Comparison of ENCODE assay signal across 17 cellular contexts in genomic region chr3:52031896-52032295, GRCh38. TPM values are rescaled to one million over a fixed set of nuclear protein-coding genes. Genes with fewer than 3 reads are reported as not detected.
DNase-seq lines count a peak whose midpoint lies in the region; ATAC-seq and TF ChIP-seq lines count a peak whose summit lies in the region.
"Had no signal": no experiment of that assay in that cellular context is flagged by ENCODE, and none has a peak within 500 bp of the region (broad histone marks: within the 10 kb centered on the region; RNA-seq: fewer than 3 reads in every experiment).

No MANE protein-coding gene starts in this region.

- H3K36me3 ChIP-seq in endodermal cell (ENCODE audit: control insufficient read depth, insufficient read depth, low read length): no peaks in the 10 kb centered on the region

- no peak overlapping the region for H3K9ac ChIP-seq in endodermal cell (ENCODE audit: extremely low read depth, low read length, poor library complexity, severe bottlenecking)

- H3K36me3 Mint-ChIP-seq in endodermal cell (ENCODE audit: low read depth): no peaks in the 10 kb centered on the region
- H3K36me3 Mint-ChIP-seq: CD4-positive, alpha-beta memory T cell had no signal

- no peaks in the 10 kb centered on the region for H3K9me3 ChIP-seq in endodermal cell (ENCODE audit: control insufficient read depth, low read length)

- H3K4me1 ChIP-seq in endodermal cell (ENCODE audit: control insufficient read depth, insufficient read depth, low read length): no peaks in the 10 kb centered on the region

- no peak overlapping the region for H3K4me3 ChIP-seq in endodermal cell (ENCODE audit: low read length)

- H3K27ac Mint-ChIP-seq in stimulated activated naive CD8-positive, alpha-beta T cell treated with anti-CD3 and anti-CD28 coated beads, Interleukin-15, amount 100 ng/mL, for 72 hours: peak overlapping the region in 1 of 2 donors; percentile 55
- H3K27ac Mint-ChIP-seq in endodermal cell: no peak overlapping the region
- H3K27ac Mint-ChIP-seq: B cell, HFFc6 had no signal

- peak overlapping the region; percentile 83 for H3K27ac ChIP-seq in angular gyrus (ENCODE audit: low read depth, low read length)
- no peak overlapping the region for H3K27ac ChIP-seq in endodermal cell (ENCODE audit: low read depth, low read length)
- H3K27ac ChIP-seq: HL-60 had no signal

- no peak overlapping the region for H3K4me3 Mint-ChIP-seq in stimulated activated naive CD8-positive, alpha-beta T cell treated with anti-CD3 and anti-CD28 coated beads, Interleukin-15, amount 100 ng/mL, for 72 hours
- no peak overlapping the region for H3K4me3 Mint-ChIP-seq in endodermal cell
- H3K4me3 Mint-ChIP-seq: B cell; CD4-positive, alpha-beta memory T cell; HFFc6 had no signal

- H3K4me1 Mint-ChIP-seq in stimulated activated naive CD8-positive, alpha-beta T cell treated with anti-CD3 and anti-CD28 coated beads, Interleukin-15, amount 100 ng/mL, for 72 hours: no peaks in the 10 kb centered on the region
- no peaks in the 10 kb centered on the region for H3K4me1 Mint-ChIP-seq in endodermal cell
- H3K4me1 Mint-ChIP-seq: CD4-positive, alpha-beta memory T cell had no signal

- 82 to 91% methylated on average over 6 to 10 of the region's 10 CpGs for WGBS in endodermal cell (ENCODE audit: insufficient coverage in 1 of 2, insufficient read length in 1 of 2), 2 experiments

- no peaks in the 10 kb centered on the region for H3K9me3 Mint-ChIP-seq in stimulated activated naive CD8-positive, alpha-beta T cell treated with anti-CD3 and anti-CD28 coated beads, Interleukin-15, amount 100 ng/mL, for 72 hours
- H3K9me3 Mint-ChIP-seq in endodermal cell: no peaks in the 10 kb centered on the region
- H3K9me3 Mint-ChIP-seq: CD4-positive, alpha-beta memory T cell had no signal

- no peaks in the 10 kb centered on the region for H3K27me3 Mint-ChIP-seq in stimulated activated naive CD8-positive, alpha-beta T cell treated with anti-CD3 and anti-CD28 coated beads, Interleukin-15, amount 100 ng/mL, for 72 hours
- H3K27me3 Mint-ChIP-seq in endodermal cell (ENCODE audit: insufficient read depth): no peaks in the 10 kb centered on the region
- H3K27me3 Mint-ChIP-seq: B cell; CD4-positive, alpha-beta memory T cell had no signal

- no peaks in the 10 kb centered on the region for H3K27me3 ChIP-seq in endodermal cell (ENCODE audit: control insufficient read depth, insufficient read depth, low read length, poor library complexity, severe bottlenecking)

- DNase-seq in stimulated activated naive CD8-positive, alpha-beta T cell treated with anti-CD3 and anti-CD28 coated beads, Interleukin-15, amount 100 ng/mL, for 72 hours: no peak
- DNase-seq in stimulated activated naive CD8-positive, alpha-beta T cell treated with anti-CD3 and anti-CD28 coated beads, Interleukin-15, Interleukin-2, amounts not matched to agents 100 U/mL and 50 U/mL, for 24 hours: no peak
- DNase-seq in iPS-NIHi11 (ENCODE audit: low spot score) (peak; percentile 52), inferior parietal cortex (ENCODE audit: extremely low spot score) (no peak), endodermal cell (no peak)
- DNase-seq: CD4-positive, alpha-beta memory T cell; COR-L47; DMS153; DMS79 treated with DMSO at 0.1 percent for 48 hours; EL; GOT3; HCEC 1CT; HFFc6 had no signal

- peak; percentile 22 for ATAC-seq in stimulated activated naive CD8-positive, alpha-beta T cell treated with anti-CD3 and anti-CD28 coated beads, Interleukin-15, amount 100 ng/mL, for 72 hours
- ATAC-seq in stimulated activated naive CD8-positive, alpha-beta T cell treated with anti-CD3 and anti-CD28 coated beads, Interleukin-15, Interleukin-2, amounts not matched to agents 100 U/mL and 50 U/mL, for 24 hours: no peak
- no peak for ATAC-seq in HG03139 (IDR thresholded peaks at IDR 0.05; ENCODE audit: unreplicated experiment)

- TF ChIP-seq CTCF in endodermal cell (conservative IDR thresholded peaks at IDR 0.05): no peak

RNA-seq across cellular contexts. Expression of gene DUSP7, which starts 24.5 kb away (rescaled TPM):
- total RNA-seq in endodermal cell: 10 to 100 TPM; 14.2 to 16.7 TPM
- 11.4 TPM for polyA plus RNA-seq in endodermal cell (2013, experiment 1 of 2)
- polyA plus RNA-seq in endodermal cell (2013, experiment 2 of 2): 9.9 TPM

RNA-seq across cellular contexts. Expression of gene RPL29, which starts 36.2 kb away (rescaled TPM):
- total RNA-seq in endodermal cell: 1,000 to 10,000 TPM; 1,325 to 1,600 TPM
- 1,775 TPM for polyA plus RNA-seq in endodermal cell (2013, experiment 1 of 2)
- polyA plus RNA-seq in endodermal cell (2013, experiment 2 of 2): 1,656 TPM

RNA-seq across cellular contexts. Expression of gene ACY1, which starts 48.6 kb away (rescaled TPM):
- 10 to 100 TPM; 58.2 to 69.4 TPM for total RNA-seq in endodermal cell
- 26.0 TPM for polyA plus RNA-seq in endodermal cell (2013, experiment 1 of 2)
- 22.8 TPM for polyA plus RNA-seq in endodermal cell (2013, experiment 2 of 2)

RNA-seq across cellular contexts. Expression of gene ABHD14A, which starts 57.0 kb away (rescaled TPM):
- total RNA-seq in endodermal cell: 10 to 100 TPM in 1 of 2 donors, 1 to 10 TPM in 1; 9.6 to 10.1 TPM
- 14.9 TPM for polyA plus RNA-seq in endodermal cell (2013, experiment 1 of 2)
- polyA plus RNA-seq in endodermal cell (2013, experiment 2 of 2): 15.1 TPM

RNA-seq across cellular contexts. Expression of gene ABHD14B, which starts 58.0 kb away (rescaled TPM):
- total RNA-seq in endodermal cell: 10 to 100 TPM; 11.4 to 12.9 TPM
- polyA plus RNA-seq in endodermal cell (2013, experiment 1 of 2): 10.4 TPM
- 8.6 TPM for polyA plus RNA-seq in endodermal cell (2013, experiment 2 of 2)
